1 cellular context compared by ENCODE assay signal in genomic region chr3:160613661-160614060, GRCh38.
TF ChIP-seq lines count a peak whose summit lies in the region.

No MANE protein-coding gene starts in this region.

TF ChIP-seq in K562, 482 proteins besides CTCF, POLR2A, EP300 and RAD21 (continued from another document):
- TF ChIP-seq PBX2 (CRISPR knock-in tag; IDR thresholded peaks at IDR 0.05; ENCODE audit: low read depth): no peak
- TF ChIP-seq PBX2 (tag; conservative IDR thresholded peaks at IDR 0.05; ENCODE audit: low read depth): 0 out of 2 replicates have a peak, but pooled peaks have one; percentile 22
- peak; percentile 56 for TF ChIP-seq ZNF316 (IDR thresholded peaks at IDR 0.05)
- no peak for TF ChIP-seq CCNT2 (IDR thresholded peaks at IDR 0.05; ENCODE audit: borderline replicate concordance, extremely low read depth, insufficient read length, low read depth, low read length)
- no peak for TF ChIP-seq RBM14 (IDR thresholded peaks at IDR 0.05; ENCODE audit: borderline replicate concordance, insufficient read depth, low read depth, low read length)
- peak; percentile 45 for TF ChIP-seq MAFG (tag; conservative IDR thresholded peaks at IDR 0.05)
- TF ChIP-seq SRSF9 (IDR thresholded peaks at IDR 0.05; ENCODE audit: borderline replicate concordance, low read depth, low read length): no peak
- TF ChIP-seq C11orf30 (IDR thresholded peaks at IDR 0.05; ENCODE audit: low read depth): peak; percentile 37; the same call in 1 of the 2 replicates
- TF ChIP-seq, protein P1, sequence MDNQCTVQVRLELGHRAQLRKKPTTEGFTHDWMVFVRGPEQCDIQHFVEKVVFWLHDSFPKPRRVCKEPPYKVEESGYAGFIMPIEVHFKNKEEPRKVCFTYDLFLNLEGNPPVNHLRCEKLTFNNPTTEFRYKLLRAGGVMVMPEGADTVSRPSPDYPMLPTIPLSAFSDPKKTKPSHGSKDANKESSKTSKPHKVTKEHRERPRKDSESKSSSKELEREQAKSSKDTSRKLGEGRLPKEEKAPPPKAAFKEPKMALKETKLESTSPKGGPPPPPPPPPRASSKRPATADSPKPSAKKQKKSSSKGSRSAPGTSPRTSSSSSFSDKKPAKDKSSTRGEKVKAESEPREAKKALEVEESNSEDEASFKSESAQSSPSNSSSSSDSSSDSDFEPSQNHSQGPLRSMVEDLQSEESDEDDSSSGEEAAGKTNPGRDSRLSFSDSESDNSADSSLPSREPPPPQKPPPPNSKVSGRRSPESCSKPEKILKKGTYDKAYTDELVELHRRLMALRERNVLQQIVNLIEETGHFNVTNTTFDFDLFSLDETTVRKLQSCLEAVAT (IDR thresholded peaks at IDR 0.05): no peak
- TF ChIP-seq PKNOX1 (IDR thresholded peaks at IDR 0.05): peak; percentile 60; the same call in 1 of the 2 replicates
